ENCODE assay signal across 5 cellular contexts in the genomic region with DNA sequence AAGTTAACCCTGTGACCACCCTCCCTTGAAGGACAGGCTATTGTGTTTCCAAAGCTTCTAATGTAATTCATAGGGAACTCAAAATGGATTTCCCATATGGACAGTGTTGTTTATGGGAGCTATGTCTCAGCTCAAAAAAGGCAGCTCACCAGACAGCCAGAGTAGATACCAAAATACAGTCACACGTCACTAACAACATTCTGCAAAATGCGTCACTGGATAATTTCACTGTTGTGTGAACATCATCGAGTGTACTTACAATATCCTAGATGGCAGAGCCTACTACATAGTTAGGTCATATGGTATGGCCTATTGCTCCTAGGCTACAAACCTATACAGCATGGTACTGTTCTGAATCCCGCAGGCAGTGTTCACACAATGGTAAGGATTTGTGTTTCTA.
"Had no signal": no experiment of that assay in that cellular context is flagged by ENCODE, and none has a peak within 500 bp of the region (broad histone marks: within the 10 kb centered on the region; RNA-seq: fewer than 3 reads in every experiment).

No MANE protein-coding gene starts in this region.

- DNase-seq: H9, HCEC 1CT, IMR-90, KG1 had no signal

- H3K27ac Mint-ChIP-seq: GM23338, H9 had no signal

- ATAC-seq: GM23338 had no signal

- H3K4me3 Mint-ChIP-seq: GM23338, H9 had no signal

- H3K9me3 Mint-ChIP-seq: GM23338 had no signal
